1 cellular context compared by ENCODE assay signal in the genomic region with DNA sequence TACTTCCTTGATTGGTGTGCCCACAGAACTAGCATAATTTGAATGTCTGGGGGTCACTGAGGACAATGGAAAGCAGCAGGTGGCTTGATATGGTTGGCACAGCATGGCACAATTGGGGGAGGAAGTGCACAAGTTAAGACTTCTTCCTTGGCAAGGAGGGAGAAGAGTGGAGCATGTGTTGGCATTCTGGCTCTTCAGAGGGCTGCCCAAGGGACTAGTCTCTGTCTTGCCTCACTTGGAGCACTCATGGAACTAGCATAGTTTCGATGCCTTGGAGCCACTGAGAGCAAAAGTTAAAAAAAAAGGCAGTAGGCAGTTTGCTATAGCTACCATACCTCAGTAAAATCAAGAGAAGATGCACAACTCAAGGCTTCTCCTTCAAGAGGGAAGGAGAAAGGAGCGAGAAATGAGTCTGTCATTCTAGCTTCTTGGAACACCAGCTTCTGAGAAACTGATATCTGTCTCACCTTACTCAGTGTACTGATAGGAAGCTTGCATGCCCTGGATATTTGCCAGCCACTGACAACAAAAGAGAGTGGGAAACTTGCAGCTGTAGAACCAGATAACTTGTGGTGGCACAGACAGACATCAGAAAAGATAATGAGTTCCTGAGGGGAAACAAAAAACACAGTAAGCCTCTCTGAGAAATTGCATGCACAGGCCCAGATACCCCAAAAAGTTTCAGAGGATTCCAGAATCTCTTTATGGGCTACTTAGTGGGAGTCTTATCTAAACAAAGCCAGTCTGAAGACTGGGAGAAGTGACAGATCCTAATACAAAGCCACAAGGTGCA.
TF ChIP-seq lines count a peak whose summit lies in the region.

No MANE protein-coding gene starts in this region.

TF ChIP-seq in K562, 482 proteins besides CTCF, POLR2A, EP300 and RAD21 (continued from another document and continues in another):
- TF ChIP-seq, protein P1, sequence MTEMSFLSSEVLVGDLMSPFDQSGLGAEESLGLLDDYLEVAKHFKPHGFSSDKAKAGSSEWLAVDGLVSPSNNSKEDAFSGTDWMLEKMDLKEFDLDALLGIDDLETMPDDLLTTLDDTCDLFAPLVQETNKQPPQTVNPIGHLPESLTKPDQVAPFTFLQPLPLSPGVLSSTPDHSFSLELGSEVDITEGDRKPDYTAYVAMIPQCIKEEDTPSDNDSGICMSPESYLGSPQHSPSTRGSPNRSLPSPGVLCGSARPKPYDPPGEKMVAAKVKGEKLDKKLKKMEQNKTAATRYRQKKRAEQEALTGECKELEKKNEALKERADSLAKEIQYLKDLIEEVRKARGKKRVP (CRISPR knock-in tag; IDR thresholded peaks at IDR 0.05): peak; percentile 61; the same call in 1 of the 2 replicates
- TF ChIP-seq, protein P2, sequence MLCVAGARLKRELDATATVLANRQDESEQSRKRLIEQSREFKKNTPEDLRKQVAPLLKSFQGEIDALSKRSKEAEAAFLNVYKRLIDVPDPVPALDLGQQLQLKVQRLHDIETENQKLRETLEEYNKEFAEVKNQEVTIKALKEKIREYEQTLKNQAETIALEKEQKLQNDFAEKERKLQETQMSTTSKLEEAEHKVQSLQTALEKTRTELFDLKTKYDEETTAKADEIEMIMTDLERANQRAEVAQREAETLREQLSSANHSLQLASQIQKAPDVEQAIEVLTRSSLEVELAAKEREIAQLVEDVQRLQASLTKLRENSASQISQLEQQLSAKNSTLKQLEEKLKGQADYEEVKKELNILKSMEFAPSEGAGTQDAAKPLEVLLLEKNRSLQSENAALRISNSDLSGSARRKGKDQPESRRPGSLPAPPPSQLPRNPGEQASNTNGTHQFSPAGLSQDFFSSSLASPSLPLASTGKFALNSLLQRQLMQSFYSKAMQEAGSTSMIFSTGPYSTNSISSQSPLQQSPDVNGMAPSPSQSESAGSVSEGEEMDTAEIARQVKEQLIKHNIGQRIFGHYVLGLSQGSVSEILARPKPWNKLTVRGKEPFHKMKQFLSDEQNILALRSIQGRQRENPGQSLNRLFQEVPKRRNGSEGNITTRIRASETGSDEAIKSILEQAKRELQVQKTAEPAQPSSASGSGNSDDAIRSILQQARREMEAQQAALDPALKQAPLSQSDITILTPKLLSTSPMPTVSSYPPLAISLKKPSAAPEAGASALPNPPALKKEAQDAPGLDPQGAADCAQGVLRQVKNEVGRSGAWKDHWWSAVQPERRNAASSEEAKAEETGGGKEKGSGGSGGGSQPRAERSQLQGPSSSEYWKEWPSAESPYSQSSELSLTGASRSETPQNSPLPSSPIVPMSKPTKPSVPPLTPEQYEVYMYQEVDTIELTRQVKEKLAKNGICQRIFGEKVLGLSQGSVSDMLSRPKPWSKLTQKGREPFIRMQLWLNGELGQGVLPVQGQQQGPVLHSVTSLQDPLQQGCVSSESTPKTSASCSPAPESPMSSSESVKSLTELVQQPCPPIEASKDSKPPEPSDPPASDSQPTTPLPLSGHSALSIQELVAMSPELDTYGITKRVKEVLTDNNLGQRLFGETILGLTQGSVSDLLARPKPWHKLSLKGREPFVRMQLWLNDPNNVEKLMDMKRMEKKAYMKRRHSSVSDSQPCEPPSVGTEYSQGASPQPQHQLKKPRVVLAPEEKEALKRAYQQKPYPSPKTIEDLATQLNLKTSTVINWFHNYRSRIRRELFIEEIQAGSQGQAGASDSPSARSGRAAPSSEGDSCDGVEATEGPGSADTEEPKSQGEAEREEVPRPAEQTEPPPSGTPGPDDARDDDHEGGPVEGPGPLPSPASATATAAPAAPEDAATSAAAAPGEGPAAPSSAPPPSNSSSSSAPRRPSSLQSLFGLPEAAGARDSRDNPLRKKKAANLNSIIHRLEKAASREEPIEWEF (CRISPR knock-in tag; IDR thresholded peaks at IDR 0.05): peak; percentile 85
- TF ChIP-seq TEAD1 (CRISPR knock-in tag; IDR thresholded peaks at IDR 0.05): peak in 1 of 2 experiments; percentile 87; a peak in 3 of 4 replicates
- peak; percentile 89 for TF ChIP-seq RNF2 (IDR thresholded peaks at IDR 0.05)
- no peak for TF ChIP-seq NR1H2 (CRISPR knock-in tag; IDR thresholded peaks at IDR 0.05)
- TF ChIP-seq CBX8 (IDR thresholded peaks at IDR 0.05; ENCODE audit: borderline replicate concordance, extremely low read depth, low read depth, low read length, poor library complexity, severe bottlenecking): no peak
- TF ChIP-seq, protein P3, sequence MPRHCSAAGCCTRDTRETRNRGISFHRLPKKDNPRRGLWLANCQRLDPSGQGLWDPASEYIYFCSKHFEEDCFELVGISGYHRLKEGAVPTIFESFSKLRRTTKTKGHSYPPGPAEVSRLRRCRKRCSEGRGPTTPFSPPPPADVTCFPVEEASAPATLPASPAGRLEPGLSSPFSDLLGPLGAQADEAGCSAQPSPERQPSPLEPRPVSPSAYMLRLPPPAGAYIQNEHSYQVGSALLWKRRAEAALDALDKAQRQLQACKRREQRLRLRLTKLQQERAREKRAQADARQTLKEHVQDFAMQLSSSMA (CRISPR knock-in tag; IDR thresholded peaks at IDR 0.05): peak; percentile 73; the same call in 1 of the 2 replicates
- peak; percentile 71 to 92; a peak in 3 of 4 replicates for TF ChIP-seq HDAC1 (IDR thresholded peaks at IDR 0.05)
- TF ChIP-seq, protein P4, sequence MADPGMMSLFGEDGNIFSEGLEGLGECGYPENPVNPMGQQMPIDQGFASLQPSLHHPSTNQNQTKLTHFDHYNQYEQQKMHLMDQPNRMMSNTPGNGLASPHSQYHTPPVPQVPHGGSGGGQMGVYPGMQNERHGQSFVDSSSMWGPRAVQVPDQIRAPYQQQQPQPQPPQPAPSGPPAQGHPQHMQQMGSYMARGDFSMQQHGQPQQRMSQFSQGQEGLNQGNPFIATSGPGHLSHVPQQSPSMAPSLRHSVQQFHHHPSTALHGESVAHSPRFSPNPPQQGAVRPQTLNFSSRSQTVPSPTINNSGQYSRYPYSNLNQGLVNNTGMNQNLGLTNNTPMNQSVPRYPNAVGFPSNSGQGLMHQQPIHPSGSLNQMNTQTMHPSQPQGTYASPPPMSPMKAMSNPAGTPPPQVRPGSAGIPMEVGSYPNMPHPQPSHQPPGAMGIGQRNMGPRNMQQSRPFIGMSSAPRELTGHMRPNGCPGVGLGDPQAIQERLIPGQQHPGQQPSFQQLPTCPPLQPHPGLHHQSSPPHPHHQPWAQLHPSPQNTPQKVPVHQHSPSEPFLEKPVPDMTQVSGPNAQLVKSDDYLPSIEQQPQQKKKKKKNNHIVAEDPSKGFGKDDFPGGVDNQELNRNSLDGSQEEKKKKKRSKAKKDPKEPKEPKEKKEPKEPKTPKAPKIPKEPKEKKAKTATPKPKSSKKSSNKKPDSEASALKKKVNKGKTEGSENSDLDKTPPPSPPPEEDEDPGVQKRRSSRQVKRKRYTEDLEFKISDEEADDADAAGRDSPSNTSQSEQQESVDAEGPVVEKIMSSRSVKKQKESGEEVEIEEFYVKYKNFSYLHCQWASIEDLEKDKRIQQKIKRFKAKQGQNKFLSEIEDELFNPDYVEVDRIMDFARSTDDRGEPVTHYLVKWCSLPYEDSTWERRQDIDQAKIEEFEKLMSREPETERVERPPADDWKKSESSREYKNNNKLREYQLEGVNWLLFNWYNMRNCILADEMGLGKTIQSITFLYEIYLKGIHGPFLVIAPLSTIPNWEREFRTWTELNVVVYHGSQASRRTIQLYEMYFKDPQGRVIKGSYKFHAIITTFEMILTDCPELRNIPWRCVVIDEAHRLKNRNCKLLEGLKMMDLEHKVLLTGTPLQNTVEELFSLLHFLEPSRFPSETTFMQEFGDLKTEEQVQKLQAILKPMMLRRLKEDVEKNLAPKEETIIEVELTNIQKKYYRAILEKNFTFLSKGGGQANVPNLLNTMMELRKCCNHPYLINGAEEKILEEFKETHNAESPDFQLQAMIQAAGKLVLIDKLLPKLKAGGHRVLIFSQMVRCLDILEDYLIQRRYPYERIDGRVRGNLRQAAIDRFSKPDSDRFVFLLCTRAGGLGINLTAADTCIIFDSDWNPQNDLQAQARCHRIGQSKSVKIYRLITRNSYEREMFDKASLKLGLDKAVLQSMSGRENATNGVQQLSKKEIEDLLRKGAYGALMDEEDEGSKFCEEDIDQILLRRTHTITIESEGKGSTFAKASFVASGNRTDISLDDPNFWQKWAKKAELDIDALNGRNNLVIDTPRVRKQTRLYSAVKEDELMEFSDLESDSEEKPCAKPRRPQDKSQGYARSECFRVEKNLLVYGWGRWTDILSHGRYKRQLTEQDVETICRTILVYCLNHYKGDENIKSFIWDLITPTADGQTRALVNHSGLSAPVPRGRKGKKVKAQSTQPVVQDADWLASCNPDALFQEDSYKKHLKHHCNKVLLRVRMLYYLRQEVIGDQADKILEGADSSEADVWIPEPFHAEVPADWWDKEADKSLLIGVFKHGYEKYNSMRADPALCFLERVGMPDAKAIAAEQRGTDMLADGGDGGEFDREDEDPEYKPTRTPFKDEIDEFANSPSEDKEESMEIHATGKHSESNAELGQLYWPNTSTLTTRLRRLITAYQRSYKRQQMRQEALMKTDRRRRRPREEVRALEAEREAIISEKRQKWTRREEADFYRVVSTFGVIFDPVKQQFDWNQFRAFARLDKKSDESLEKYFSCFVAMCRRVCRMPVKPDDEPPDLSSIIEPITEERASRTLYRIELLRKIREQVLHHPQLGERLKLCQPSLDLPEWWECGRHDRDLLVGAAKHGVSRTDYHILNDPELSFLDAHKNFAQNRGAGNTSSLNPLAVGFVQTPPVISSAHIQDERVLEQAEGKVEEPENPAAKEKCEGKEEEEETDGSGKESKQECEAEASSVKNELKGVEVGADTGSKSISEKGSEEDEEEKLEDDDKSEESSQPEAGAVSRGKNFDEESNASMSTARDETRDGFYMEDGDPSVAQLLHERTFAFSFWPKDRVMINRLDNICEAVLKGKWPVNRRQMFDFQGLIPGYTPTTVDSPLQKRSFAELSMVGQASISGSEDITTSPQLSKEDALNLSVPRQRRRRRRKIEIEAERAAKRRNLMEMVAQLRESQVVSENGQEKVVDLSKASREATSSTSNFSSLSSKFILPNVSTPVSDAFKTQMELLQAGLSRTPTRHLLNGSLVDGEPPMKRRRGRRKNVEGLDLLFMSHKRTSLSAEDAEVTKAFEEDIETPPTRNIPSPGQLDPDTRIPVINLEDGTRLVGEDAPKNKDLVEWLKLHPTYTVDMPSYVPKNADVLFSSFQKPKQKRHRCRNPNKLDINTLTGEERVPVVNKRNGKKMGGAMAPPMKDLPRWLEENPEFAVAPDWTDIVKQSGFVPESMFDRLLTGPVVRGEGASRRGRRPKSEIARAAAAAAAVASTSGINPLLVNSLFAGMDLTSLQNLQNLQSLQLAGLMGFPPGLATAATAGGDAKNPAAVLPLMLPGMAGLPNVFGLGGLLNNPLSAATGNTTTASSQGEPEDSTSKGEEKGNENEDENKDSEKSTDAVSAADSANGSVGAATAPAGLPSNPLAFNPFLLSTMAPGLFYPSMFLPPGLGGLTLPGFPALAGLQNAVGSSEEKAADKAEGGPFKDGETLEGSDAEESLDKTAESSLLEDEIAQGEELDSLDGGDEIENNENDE (IDR thresholded peaks at IDR 0.05; ENCODE audit: low read depth, low read length): no peak
- TF ChIP-seq TRIM24 (IDR thresholded peaks at IDR 0.05): peak; percentile 96 to 98
- peak; percentile 99 for TF ChIP-seq ARID1B (IDR thresholded peaks at IDR 0.05)
- TF ChIP-seq C11orf30 (IDR thresholded peaks at IDR 0.05; ENCODE audit: low read depth): 0 out of 2 replicates have a peak, but pooled peaks have one; percentile 7
- TF ChIP-seq MCM3 (IDR thresholded peaks at IDR 0.05): no peak
- no peak for TF ChIP-seq ATF1 (CRISPR knock-in tag; IDR thresholded peaks at IDR 0.05)
- peak; percentile 74 for TF ChIP-seq ATF1 (tag; IDR thresholded peaks at IDR 0.05)
- TF ChIP-seq CBFA2T3 (IDR thresholded peaks at IDR 0.05): peak; percentile 100
- peak; percentile 88 for TF ChIP-seq SMAD3 (CRISPR knock-in tag; conservative IDR thresholded peaks at IDR 0.05)
- TF ChIP-seq, protein P5, sequence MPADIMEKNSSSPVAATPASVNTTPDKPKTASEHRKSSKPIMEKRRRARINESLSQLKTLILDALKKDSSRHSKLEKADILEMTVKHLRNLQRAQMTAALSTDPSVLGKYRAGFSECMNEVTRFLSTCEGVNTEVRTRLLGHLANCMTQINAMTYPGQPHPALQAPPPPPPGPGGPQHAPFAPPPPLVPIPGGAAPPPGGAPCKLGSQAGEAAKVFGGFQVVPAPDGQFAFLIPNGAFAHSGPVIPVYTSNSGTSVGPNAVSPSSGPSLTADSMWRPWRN (IDR thresholded peaks at IDR 0.05; ENCODE audit: low read depth): peak; percentile 84
- peak; percentile 84 for TF ChIP-seq TAF9B (IDR thresholded peaks at IDR 0.05; ENCODE audit: partially characterized antibody)
- peak; percentile 92 for TF ChIP-seq ZNF589 (CRISPR knock-in tag; IDR thresholded peaks at IDR 0.05; ENCODE audit: low read depth)
- no peak; the same call in 1 of the 2 replicates for TF ChIP-seq SP1 (CRISPR knock-in tag; IDR thresholded peaks at IDR 0.05)
- TF ChIP-seq HDAC2 (IDR thresholded peaks at IDR 0.05): peak; percentile 95
- TF ChIP-seq ARID2 (IDR thresholded peaks at IDR 0.05): no peak
- TF ChIP-seq OTX1 (CRISPR knock-in tag; IDR thresholded peaks at IDR 0.05): no peak
- TF ChIP-seq NEUROD1 (IDR thresholded peaks at IDR 0.05; ENCODE audit: borderline replicate concordance, low read depth, low read length, partially characterized antibody): peak; percentile 84
- TF ChIP-seq RHOXF2B (CRISPR knock-in tag; conservative IDR thresholded peaks at IDR 0.05): no peak
- peak; percentile 91 to 93 for TF ChIP-seq KDM1A (IDR thresholded peaks at IDR 0.05)
- TF ChIP-seq RB1 (IDR thresholded peaks at IDR 0.05; ENCODE audit: low read depth): no peak
- no peak for TF ChIP-seq SRSF7 (optimal IDR thresholded peaks at IDR 0.05; ENCODE audit: low read depth, low read length)
- peak; percentile 99 for TF ChIP-seq CCNT2 (IDR thresholded peaks at IDR 0.05; ENCODE audit: borderline replicate concordance, extremely low read depth, insufficient read length, low read depth, low read length)
- no peak for TF ChIP-seq HDGF (IDR thresholded peaks at IDR 0.05)
- TF ChIP-seq PHTF2 (CRISPR knock-in tag; IDR thresholded peaks at IDR 0.05): no peak
- TF ChIP-seq NR2C1 (IDR thresholded peaks at IDR 0.05): no peak
- 0 out of 2 replicates have a peak, but pooled peaks have one; percentile 49 for TF ChIP-seq NR2C1 (tag; IDR thresholded peaks at IDR 0.05)
- TF ChIP-seq, protein P6, sequence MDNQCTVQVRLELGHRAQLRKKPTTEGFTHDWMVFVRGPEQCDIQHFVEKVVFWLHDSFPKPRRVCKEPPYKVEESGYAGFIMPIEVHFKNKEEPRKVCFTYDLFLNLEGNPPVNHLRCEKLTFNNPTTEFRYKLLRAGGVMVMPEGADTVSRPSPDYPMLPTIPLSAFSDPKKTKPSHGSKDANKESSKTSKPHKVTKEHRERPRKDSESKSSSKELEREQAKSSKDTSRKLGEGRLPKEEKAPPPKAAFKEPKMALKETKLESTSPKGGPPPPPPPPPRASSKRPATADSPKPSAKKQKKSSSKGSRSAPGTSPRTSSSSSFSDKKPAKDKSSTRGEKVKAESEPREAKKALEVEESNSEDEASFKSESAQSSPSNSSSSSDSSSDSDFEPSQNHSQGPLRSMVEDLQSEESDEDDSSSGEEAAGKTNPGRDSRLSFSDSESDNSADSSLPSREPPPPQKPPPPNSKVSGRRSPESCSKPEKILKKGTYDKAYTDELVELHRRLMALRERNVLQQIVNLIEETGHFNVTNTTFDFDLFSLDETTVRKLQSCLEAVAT (IDR thresholded peaks at IDR 0.05): peak; percentile 91 to 95; a peak in 3 of 4 replicates
- no peak for TF ChIP-seq CAMTA2 (CRISPR knock-in tag; conservative IDR thresholded peaks at IDR 0.05)
